In genomic region chr1:72283204-72284083, GRCh38 we compare ENCODE assay signal across 7 cellular contexts. TPM values are rescaled to one million over a fixed set of nuclear protein-coding genes. Genes with fewer than 3 reads are reported as not detected.
A peak's percentile ranks its signal among the peaks of the same experiment; 100 is the strongest.
DNase-seq lines count a peak whose midpoint lies in the region; ATAC-seq and TF ChIP-seq lines count a peak whose summit lies in the region.

No MANE protein-coding gene starts in this region.

- peaks cover 4% of the 10 kb centered on the region for H3K4me1 ChIP-seq in upper lobe of right lung

- H3K9me3 ChIP-seq in upper lobe of right lung, result no peaks in the 10 kb centered on the region

- intact Hi-C loops in upper lobe of right lung (cut with DNase I), result no loop called here

- H3K27me3 ChIP-seq in upper lobe of right lung, result no peaks in the 10 kb centered on the region

- peak; percentile 19 for ATAC-seq in HG03025 (IDR thresholded peaks at IDR 0.05; ENCODE audit: low FRiP score, unreplicated experiment)
- peak; percentile 88 for ATAC-seq in upper lobe of right lung

- TF ChIP-seq CTCF in GM12865 (IDR thresholded peaks at IDR 0.05; ENCODE audit: insufficient read depth, low read depth, low read length, missing control alignments) (no peak), fibroblast of the aortic adventitia (IDR thresholded peaks at IDR 0.05; ENCODE audit: insufficient read depth, low read length) (no peak), upper lobe of right lung (IDR thresholded peaks at IDR 0.05) (no peak)

- H3K4me3 ChIP-seq in GM12865 (ENCODE audit: low read depth, low read length) (peak overlapping the region; percentile 27), fibroblast of the aortic adventitia (ENCODE audit: low read depth, low read length) (peak overlapping the region; percentile 83), upper lobe of right lung (peak overlapping the region; percentile 70)

- DNase-seq in GM12865 (ENCODE audit: low read depth) (peak; percentile 1), NCI-H345 (lab: John Stamatoyannopoulos, UW) (peak; percentile 86), fibroblast of the aortic adventitia (ENCODE audit: low read depth) (peak; percentile 79), myocyte (ENCODE audit: low read depth) (peak; percentile 85), upper lobe of right lung (peak; percentile 88)
- peak; percentile 35 for DNase-seq in activated T-cell treated with anti-CD3 and anti-CD28 coated beads, Interleukin-2, amount 50 U/mL, for 1 hour

- H3K27ac ChIP-seq in upper lobe of right lung, result peak overlapping the region; percentile 92

- no peaks in the 10 kb centered on the region for H3K36me3 ChIP-seq in upper lobe of right lung

RNA-seq across cellular contexts. Expression of gene NEGR1, which starts 1.1 kb away (rescaled TPM):
- total RNA-seq in fibroblast of the aortic adventitia (ENCODE audit: low replicate concordance), result 1.1 and 20.7 TPM in 2 replicates
- total RNA-seq in myocyte, result 10.8 and 13.4 TPM in 2 replicates
- polyA plus RNA-seq in myocyte (2012), result 16.0 TPM
- total RNA-seq in upper lobe of right lung, result 21.4 TPM

Comparison
In these comparisons a context has a peak if more than half of its experiments do, and no peak if none do; other contexts are left out.
1. Peak in every context shown above with its lines: DNase-seq, ATAC-seq, H3K4me3 ChIP-seq and H3K27ac ChIP-seq.
2. DNase-seq: peak in every context shown above with its lines; median percentile 88 in upper lobe of right lung; 86 in NCI-H345; 85 in myocyte; 79 in fibroblast of the aortic adventitia; 35 in activated T-cell treated with anti-CD3 and anti-CD28 coated beads, Interleukin-2, amount 50 U/mL, for 1 hour; 1 in GM12865.
3. H3K4me3 ChIP-seq: peak in every context shown above with its lines; median percentile 83 in fibroblast of the aortic adventitia; 70 in upper lobe of right lung; 27 in GM12865.